ENCODE assay signal across 9 cellular contexts in the genomic region with DNA sequence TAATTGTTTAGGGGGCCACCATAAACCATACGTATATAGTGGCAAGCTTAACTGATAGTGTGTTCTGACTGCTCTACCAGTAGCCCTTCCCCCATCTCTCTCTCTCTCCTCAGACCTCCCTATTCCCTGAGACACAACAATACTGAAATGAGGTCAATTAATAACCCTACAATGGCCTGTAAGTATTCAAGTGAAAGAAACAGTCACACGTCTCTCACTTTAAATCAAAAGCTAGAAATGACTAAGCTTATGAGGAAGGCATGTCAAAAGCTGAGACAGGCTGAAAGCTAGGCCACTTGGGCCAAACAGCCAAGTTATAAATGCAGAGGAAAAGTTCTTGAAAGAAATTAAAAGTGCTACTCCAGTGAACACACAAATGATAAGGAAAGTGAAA.
DNase-seq lines count a peak whose midpoint lies in the region; ATAC-seq and TF ChIP-seq lines count a peak whose summit lies in the region.
"Had no signal": no experiment of that assay in that cellular context is flagged by ENCODE, and none has a peak within 500 bp of the region (broad histone marks: within the 10 kb centered on the region; RNA-seq: fewer than 3 reads in every experiment).

No MANE protein-coding gene starts in this region.

- ATAC-seq in GM18517 (IDR thresholded peaks at IDR 0.05; ENCODE audit: unreplicated experiment) = peak; percentile 94
- ATAC-seq in GM19468 (IDR thresholded peaks at IDR 0.05; ENCODE audit: extremely low read depth, unreplicated experiment) = peak; percentile 88
- peak; percentile 81 for ATAC-seq in HG03039 (IDR thresholded peaks at IDR 0.05; ENCODE audit: unreplicated experiment)

- no peaks in the 10 kb centered on the region for H3K36me3 Mint-ChIP-seq in activated T-helper 2 cell treated with anti-CD3 and anti-CD28 coated beads, Interferon-gamma antibody, Interleukin-2, Interleukin-4, amounts not matched to agents 10 μg/mL and 5 μg/mL and 100 μg/mL, durations not matched to agents 14 hours and 24 hours and 36 hours (ENCODE audit: low read depth)

- H3K4me3 Mint-ChIP-seq in activated T-helper 2 cell treated with anti-CD3 and anti-CD28 coated beads, Interferon-gamma antibody, Interleukin-2, Interleukin-4, amounts not matched to agents 10 μg/mL and 5 μg/mL and 100 μg/mL, durations not matched to agents 14 hours and 24 hours and 36 hours (ENCODE audit: low read depth) = no peak overlapping the region

- 86 to 88% methylated on average over 2 of the region's 2 CpGs for WGBS in lower leg skin, 2 donors

- peaks cover 26% of the 10 kb centered on the region for H3K4me1 Mint-ChIP-seq in activated T-helper 2 cell treated with anti-CD3 and anti-CD28 coated beads, Interferon-gamma antibody, Interleukin-2, Interleukin-4, amounts not matched to agents 10 μg/mL and 5 μg/mL and 100 μg/mL, durations not matched to agents 14 hours and 24 hours and 36 hours (ENCODE audit: low read depth)

- intact Hi-C loops in activated T-helper 2 cell treated with anti-CD3 and anti-CD28 coated beads, Interferon-gamma antibody, Interleukin-2, Interleukin-4, amounts not matched to agents 10 μg/mL and 5 μg/mL and 100 μg/mL, durations not matched to agents 14 hours and 24 hours and 36 hours (cut with micrococcal nuclease) = loop anchor here (2.0 to 10.0 kb wide), 2 partner anchors 24 to 60 kb away; no protein-coding TSS in a partner anchor
- intact Hi-C loops in lower leg skin (cut with DNase I; ENCODE audit: low total_unique reads) = no loop called here

- H3K9me3 Mint-ChIP-seq in activated T-helper 2 cell treated with anti-CD3 and anti-CD28 coated beads, Interferon-gamma antibody, Interleukin-2, Interleukin-4, amounts not matched to agents 10 μg/mL and 5 μg/mL and 100 μg/mL, durations not matched to agents 14 hours and 24 hours and 36 hours = no peaks in the 10 kb centered on the region

- no peak for DNase-seq in activated T-helper 2 cell treated with anti-CD3 and anti-CD28 coated beads, Interferon-gamma antibody, Interleukin-2, Interleukin-4, amounts not matched to agents 10 μg/mL and 5 μg/mL and 100 μg/mL, durations not matched to agents 14 hours and 24 hours and 36 hours (ENCODE audit: low spot score)
- DNase-seq in lower leg skin (ENCODE audit: low spot score in 2 of 2) (no peak), NCI-H526 treated with DMSO at 0.1 percent for 48 hours (lab: John Stamatoyannopoulos, UW) (no peak), GM13977 (ENCODE audit: low spot score) (no peak), D341Med (ENCODE audit: low spot score) (no peak)
- DNase-seq: COR-L47 had no signal

- peaks cover 4% of the 10 kb centered on the region for H3K27me3 Mint-ChIP-seq in activated T-helper 2 cell treated with anti-CD3 and anti-CD28 coated beads, Interferon-gamma antibody, Interleukin-2, Interleukin-4, amounts not matched to agents 10 μg/mL and 5 μg/mL and 100 μg/mL, durations not matched to agents 14 hours and 24 hours and 36 hours (ENCODE audit: low read depth)

- no peak for TF ChIP-seq POLR2A in lower leg skin (IDR thresholded peaks at IDR 0.05)

- in situ Hi-C loops in GM13977 (cut with MboI; ENCODE audit: low pct_unique_long_range_greater_than_20kb, low sequenced_read_pairs, unreplicated experiment) = no loop called here

- TF ChIP-seq CTCF in lower leg skin (IDR thresholded peaks at IDR 0.05) (no peak), GM13977 (IDR thresholded peaks at IDR 0.05; ENCODE audit: extremely low read depth, insufficient read depth, missing control alignments) (no peak)

- peak overlapping the region; percentile 23 for H3K27ac Mint-ChIP-seq in activated T-helper 2 cell treated with anti-CD3 and anti-CD28 coated beads, Interferon-gamma antibody, Interleukin-2, Interleukin-4, amounts not matched to agents 10 μg/mL and 5 μg/mL and 100 μg/mL, durations not matched to agents 14 hours and 24 hours and 36 hours

- no peak overlapping the region for H3K4me3 ChIP-seq in lower leg skin (ENCODE audit: low read depth, poor library complexity, severe bottlenecking)
